ENCODE assay signal across 8 cellular contexts in genomic region chr4:184343400-184344177, GRCh38.
DNase-seq lines count a peak whose midpoint lies in the region; ATAC-seq and TF ChIP-seq lines count a peak whose summit lies in the region.

No MANE protein-coding gene starts in this region.

- H4K20me1 ChIP-seq in IMR-90 (ENCODE audit: insufficient read depth, low read length) = no peaks in the 10 kb centered on the region

- in situ Hi-C loops in IMR-90 (cut with MboI; ENCODE audit: low sequenced_read_pairs) (no loop called here), Panc1 (cut with HindIII; ENCODE audit: low pct_unique_long_range_greater_than_20kb, low sequenced_read_pairs) (no loop called here)

- H3K27me3 Mint-ChIP-seq in natural killer cell (ENCODE audit: low read depth in 2 of 2) = no peaks in the 10 kb centered on the region

- H3K4me3 Mint-ChIP-seq in natural killer cell = peak overlapping the region; percentile 89

- H3K27me3 ChIP-seq in IMR-90 (ENCODE audit: control insufficient read depth, insufficient read depth, low read length) = no peaks in the 10 kb centered on the region
- H3K27me3 ChIP-seq in Panc1 (ENCODE audit: control insufficient read depth, insufficient read depth, low read length) = no peaks in the 10 kb centered on the region
- H3K27me3 ChIP-seq in foreskin keratinocyte = no peaks in the 10 kb centered on the region
- no peaks in the 10 kb centered on the region for H3K27me3 ChIP-seq in tibial nerve

- H3K79me1 ChIP-seq in IMR-90 (ENCODE audit: low read depth in 1 of 2, low read length in 2 of 2) = no peaks in the 10 kb centered on the region

- H2BK15ac ChIP-seq in IMR-90 (ENCODE audit: low read depth, low read length) = peak overlapping the region; percentile 51; the same call in 2 of the 3 replicates

- dilution Hi-C loops in IMR-90 (cut with HindIII; ENCODE audit: low sequenced_read_pairs, unreplicated experiment) = no loop called here

- H3K9me3 Mint-ChIP-seq in natural killer cell = no peaks in the 10 kb centered on the region

- H3K56ac ChIP-seq in IMR-90 (ENCODE audit: extremely low read depth, insufficient read depth, low read length) = peak overlapping the region; percentile 78

- H3K4me3 ChIP-seq in IMR-90 (ENCODE audit: insufficient read depth, low read depth, low read length) = peak overlapping the region; percentile 62
- peak overlapping the region; percentile 62 to 87 for H3K4me3 ChIP-seq in Panc1 (ENCODE audit: low read depth in 2 of 2, low read length in 2 of 2)
- peak overlapping the region; percentile 47 to 68 (median 60) for H3K4me3 ChIP-seq in tibial nerve

- H4K8ac ChIP-seq in IMR-90 (ENCODE audit: low read depth in 2 of 2, low read length in 2 of 2) = peak overlapping the region; percentile 71 to 96

- peak overlapping the region; percentile 49 for H2AK9ac ChIP-seq in IMR-90 (replicated peaks; ENCODE audit: low read depth, low read length, poor library complexity)

- peak overlapping the region; percentile 92 for H3K14ac ChIP-seq in IMR-90 (replicated peaks; ENCODE audit: low read depth, low read length)

- H3K4me2 ChIP-seq in IMR-90 (ENCODE audit: low read depth, low read length) = peak overlapping the region; percentile 92

- peaks cover 19% of the 10 kb centered on the region for H3K4me1 ChIP-seq in IMR-90 (ENCODE audit: control insufficient read depth, insufficient read depth, low read length)
- peaks cover 4% of the 10 kb centered on the region; the same call in 1 of the 2 replicates for H3K4me1 ChIP-seq in Panc1 (ENCODE audit: control insufficient read depth, insufficient read depth, low read length)
- H3K4me1 ChIP-seq in foreskin keratinocyte = peaks cover 17% of the 10 kb centered on the region
- H3K4me1 ChIP-seq in tibial nerve = peaks cover 0 to 28% (median 11%) of the 10 kb centered on the region in 4 donors

- peak overlapping the region; percentile 74 for H2AK5ac ChIP-seq in IMR-90 (ENCODE audit: low read depth, low read length)

- no peaks in the 10 kb centered on the region for H3K36me3 ChIP-seq in IMR-90 (ENCODE audit: control insufficient read depth, insufficient read depth, low read length)
- H3K36me3 ChIP-seq in Panc1 (ENCODE audit: control insufficient read depth, insufficient read depth, low read length) = no peaks in the 10 kb centered on the region
- H3K36me3 ChIP-seq in tibial nerve = no peaks in the 10 kb centered on the region

- H3K36me3 Mint-ChIP-seq in natural killer cell = no peaks in the 10 kb centered on the region

- H3K4ac ChIP-seq in IMR-90 (ENCODE audit: low read depth, low read length) = peak overlapping the region; percentile 90

- H3K9ac ChIP-seq in IMR-90 (ENCODE audit: low read depth, low read length) = peak overlapping the region; percentile 63

- WGBS in IMR-90 (ENCODE audit: extremely low coverage in 2 of 2, insufficient read length in 1 of 2), 2 experiments = 0% methylated on average over 7 of the region's 20 CpGs; no CpG with 5 or more reads in 1 of the 2 experiments
- WGBS in tibial nerve, 2 donors = 3 to 4% methylated on average over 19 to 20 of the region's 20 CpGs

- peak overlapping the region; percentile 38; the same call in 1 of the 2 replicates for H4K5ac ChIP-seq in IMR-90 (ENCODE audit: low read depth, low read length)

- no peaks in the 10 kb centered on the region for H3K9me1 ChIP-seq in IMR-90 (ENCODE audit: insufficient read depth, low read length)

- no peak for TF ChIP-seq RAD21 in IMR-90 (IDR thresholded peaks at IDR 0.05; ENCODE audit: low read length)

- H3K9me3 ChIP-seq in IMR-90 (ENCODE audit: control insufficient read depth, insufficient read depth, low read length) = no peaks in the 10 kb centered on the region
- H3K9me3 ChIP-seq in Panc1 (ENCODE audit: control insufficient read depth, insufficient read depth, low read depth, low read length) = no peaks in the 10 kb centered on the region
- H3K9me3 ChIP-seq in tibial nerve = no peaks in the 10 kb centered on the region

- peak overlapping the region; percentile 97 for H2AFZ ChIP-seq in IMR-90 (replicated peaks; ENCODE audit: low read length, poor library complexity)

- H3K18ac ChIP-seq in IMR-90 (ENCODE audit: low read depth, low read length) = peak overlapping the region; percentile 17; the same call in 1 of the 2 replicates

- TF ChIP-seq CTCF in IMR-90 (conservative IDR thresholded peaks at IDR 0.05; ENCODE audit: low read depth, low read length) (no peak), Panc1 (IDR thresholded peaks at IDR 0.05) (no peak), foreskin keratinocyte (conservative IDR thresholded peaks at IDR 0.05) (no peak), natural killer cell (IDR thresholded peaks at IDR 0.05) (no peak), tibial nerve (IDR thresholded peaks at IDR 0.05) (no peak)

- H3K27ac ChIP-seq in IMR-90 (ENCODE audit: insufficient read depth, low read length) (peak overlapping the region; percentile 47), Panc1 (ENCODE audit: low read length) (peak overlapping the region; percentile 66), foreskin keratinocyte (peak overlapping the region; percentile 79), tibial nerve (peak overlapping the region; percentile 54 to 89 (median 76))

- BruUV-seq in IMR-90 (replicated peaks; lab: Mats Ljungman, UMichigan) = no TSS peak
- BruUV-seq in Panc1 (replicated peaks; lab: Mats Ljungman, UMichigan) = no TSS peak

- ATAC-seq in GM21390 (IDR thresholded peaks at IDR 0.05; ENCODE audit: unreplicated experiment) = peak; percentile 36
- peak; percentile 87 for ATAC-seq in IMR-90 (ENCODE audit: low read depth)
- peak; percentile 99 for ATAC-seq in Panc1
- peak; percentile 85 for ATAC-seq in foreskin keratinocyte
- ATAC-seq in natural killer cell = peak; percentile 50 to 65 (median 59)

- CTCF ChIA-PET in IMR-90 (lab: Yijun Ruan, JAX) (interaction anchor here (0.6 kb wide), 1 partner anchor 296 kb away, joined by 3 read pairs; no protein-coding TSS in a partner anchor), Panc1 (lab: Charles Lee) (no interaction called here)

- peak overlapping the region; percentile 78; the same call in 1 of the 2 replicates for H2BK20ac ChIP-seq in IMR-90 (ENCODE audit: low read depth, low read length)

- H2BK120ac ChIP-seq in IMR-90 (ENCODE audit: low read depth, low read length) = peak overlapping the region; percentile 90

- peak overlapping the region; percentile 85 for H4K91ac ChIP-seq in IMR-90 (ENCODE audit: insufficient read depth, low read depth, low read length)

- TF ChIP-seq POLR2A in IMR-90 (IDR thresholded peaks at IDR 0.05; ENCODE audit: low read depth, low read length) (no peak), tibial nerve (IDR thresholded peaks at IDR 0.05) (peak in 1 of 2 donors; percentile 60)

- intact Hi-C loops in IMR-90 (cut with micrococcal nuclease) = no loop called here
- intact Hi-C loops in Panc1 (cut with micrococcal nuclease; ENCODE audit: unreplicated experiment) = no loop called here
- intact Hi-C loops in natural killer cell (cut with micrococcal nuclease) = loop anchor here (5.0 to 10.0 kb wide), 4 partner anchors 39 to 191 kb away; partner anchors contain the start of gene IRF2

- peaks cover 51 to 52% of the 10 kb centered on the region in 2 donors for H3K4me1 Mint-ChIP-seq in natural killer cell

- peak; percentile 65 for DNase-seq in COR-L47 (lab: John Stamatoyannopoulos, UW)
- DNase-seq in IMR-90 = peak; percentile 75
- peak; percentile 48 for DNase-seq in Panc1 (ENCODE audit: low read depth, low spot score)
- peak; percentile 3 for DNase-seq in activated gamma-delta T cell treated with anti-CD3 and anti-CD28 coated beads, Interleukin-2, amount 50 U/mL, for 16 hours (ENCODE audit: low read depth)
- peak in 1 of 2 donors; percentile 68 for DNase-seq in foreskin keratinocyte
- DNase-seq in natural killer cell = no peak
- peak; percentile 34 to 57 for DNase-seq in tibial nerve (ENCODE audit: low spot score in 2 of 2)

- TF ChIP-seq EP300 in tibial nerve (IDR thresholded peaks at IDR 0.05) = peak in 1 of 2 donors; percentile 79

- peak overlapping the region; percentile 82 to 85 for H3K27ac Mint-ChIP-seq in natural killer cell

- H2BK5ac ChIP-seq in IMR-90 (ENCODE audit: low read depth, low read length, poor library complexity, severe bottlenecking) = peak overlapping the region; percentile 56

- POLR2A ChIA-PET in IMR-90 (lab: Charles Lee; ENCODE audit: unreplicated experiment) = no interaction called here
- POLR2A ChIA-PET in Panc1 (lab: Charles Lee) = no interaction called here

- H3K23ac ChIP-seq in IMR-90 (ENCODE audit: low read depth, low read length) = peak overlapping the region; percentile 77; the same call in 1 of the 2 replicates

TF ChIP-seq in IMR-90, 13 proteins besides CTCF, POLR2A, EP300 and RAD21:
- TF ChIP-seq CEBPB (IDR thresholded peaks at IDR 0.05; ENCODE audit: low read depth, low read length) (no peak), MAFK (IDR thresholded peaks at IDR 0.05; ENCODE audit: low read depth, low read length) (peak; percentile 40; the same call in 1 of the 2 replicates)
TF ChIP-seq in IMR-90: peak in this region for 1.

Comparison
In these comparisons a context has a peak if more than half of its experiments do, and no peak if none do; other contexts are left out.
1. ATAC-seq: peak in every context shown above with its lines; median percentile 99 in Panc1; 87 in IMR-90; 85 in foreskin keratinocyte; 59 in natural killer cell; 36 in GM21390.